8 cellular contexts compared by ENCODE assay signal in genomic region chr7:56106108-56107073, GRCh38. TPM values are rescaled to one million over a fixed set of nuclear protein-coding genes. Genes with fewer than 3 reads are reported as not detected.
DNase-seq lines count a peak whose midpoint lies in the region; ATAC-seq and TF ChIP-seq lines count a peak whose summit lies in the region.

TSS of gene CHCHD2 (minus strand) at chr7:56106476. CDS start at chr7:56106413, 63 bp downstream.

- H3K4me3 ChIP-seq in right atrium auricular region, result peak within 1 kb of the TSS; percentile 88 to 91

- peaks cover 0 to 15% of the 10 kb centered on the region in 2 donors for H3K4me1 ChIP-seq in right atrium auricular region

- H3K9me3 ChIP-seq in right atrium auricular region, result no peaks in the 10 kb centered on the region

- TF ChIP-seq POLR2A in GM18505 (IDR thresholded peaks at IDR 0.05; ENCODE audit: borderline replicate concordance, extremely low read depth, insufficient read depth, insufficient read length), result peak; percentile 85

- peaks cover 29% of the 10 kb centered on the region for H3K36me3 ChIP-seq in right atrium auricular region

- intact Hi-C loops in T-helper 2 cell treated with Interferon-gamma antibody and Interleukin-4, amounts not matched to agents 100 ng/mL and 5 ng/mL, for 36 hours (cut with micrococcal nuclease), result loop anchor here (1.0 to 5.0 kb wide), 8 partner anchors 42 to 1347 kb away; partner anchors contain the start of genes CCT6A, MRPS17, PSPH and SEC61G

- ATAC-seq in GM18505 (IDR thresholded peaks at IDR 0.05; ENCODE audit: unreplicated experiment), result peak; percentile 99
- ATAC-seq in HG02973 (IDR thresholded peaks at IDR 0.05; ENCODE audit: unreplicated experiment), result peak; percentile 98

- DNase-seq in NCI-H1930 (lab: John Stamatoyannopoulos, UW) (peak; percentile 98 to 99), right atrium auricular region (ENCODE audit: low spot score) (peak; percentile 98), retina (peak; percentile 95), iPS-NIHi7 (ENCODE audit: extremely low spot score) (no peak)

- peak within 1 kb of the TSS; percentile 64 for H3K27ac ChIP-seq in angular gyrus (ENCODE audit: low read depth, low read length)
- H3K27ac ChIP-seq in right atrium auricular region, result peak within 1 kb of the TSS; percentile 92

- no peaks in the 10 kb centered on the region for H3K27me3 ChIP-seq in right atrium auricular region

- TF ChIP-seq CTCF in right atrium auricular region (IDR thresholded peaks at IDR 0.05), result no peak

RNA-seq across cellular contexts. Expression of gene CHCHD2, which starts in this region (rescaled TPM):
- 535 and 541 TPM in 2 replicates for total RNA-seq in T-helper 2 cell treated with Interferon-gamma antibody and Interleukin-4, amounts not matched to agents 100 ng/mL and 5 ng/mL, for 36 hours
- 100 to 1,000 TPM; 439 to 485 TPM for total RNA-seq in right atrium auricular region
